In the genomic region with DNA sequence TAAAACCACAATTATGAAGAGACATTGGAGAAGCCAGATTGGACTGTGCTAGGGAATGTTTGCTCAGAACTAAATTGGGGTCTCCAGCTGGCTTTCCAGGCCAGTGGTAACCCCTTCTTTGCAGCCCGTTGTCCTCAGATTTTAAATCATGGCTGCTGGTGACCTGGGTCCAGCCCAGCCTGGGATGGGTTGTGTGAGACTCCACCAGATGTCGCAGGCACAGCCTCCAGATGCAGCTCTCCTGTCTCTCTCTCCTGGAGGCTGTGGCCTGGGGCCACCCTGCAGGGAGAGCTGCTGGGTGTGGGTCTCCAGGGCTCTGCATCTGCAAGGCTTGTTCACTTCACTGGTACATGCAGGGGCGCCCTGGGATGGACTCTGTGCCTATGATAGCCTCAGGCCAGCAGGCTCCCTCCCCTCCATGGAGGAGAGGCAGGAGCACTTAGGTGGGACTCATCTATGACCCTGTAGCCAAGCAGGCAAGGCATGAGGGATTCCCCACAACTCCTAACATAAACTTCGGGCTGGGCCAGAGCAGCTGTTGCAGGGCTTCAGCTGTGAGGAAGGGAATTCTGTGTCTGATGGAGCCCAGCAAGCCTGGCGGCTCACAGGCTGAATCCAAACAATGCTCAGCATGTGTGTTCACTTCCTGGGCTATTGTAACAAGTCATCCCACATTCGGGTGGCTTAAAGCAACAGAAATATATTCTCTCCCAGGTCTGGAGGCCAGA, we compare ENCODE assay signal across 19 cellular contexts.
A peak's percentile ranks its signal among the peaks of the same experiment; 100 is the strongest.
DNase-seq lines count a peak whose midpoint lies in the region; TF ChIP-seq lines count a peak whose summit lies in the region.
"Had no signal": no experiment of that assay in that cellular context is flagged by ENCODE, and none has a peak within 500 bp of the region (broad histone marks: within the 10 kb centered on the region; RNA-seq: fewer than 3 reads in every experiment).

No MANE protein-coding gene starts in this region.

- DNase-seq in AG08396 (ENCODE audit: low spot score) (peak; percentile 58), GM03348 (ENCODE audit: low spot score) (peak; percentile 39), choroid plexus epithelial cell (ENCODE audit: low read depth) (peak; percentile 64), KG1 (lab: John Stamatoyannopoulos, UW) (no peak), NCI-H526 treated with DMSO at 0.1 percent for 48 hours (lab: John Stamatoyannopoulos, UW) (no peak), DMS79 treated with DMSO at 0.1 percent for 48 hours (lab: John Stamatoyannopoulos, UW) (no peak)
- DNase-seq: anterior cingulate cortex; foreskin keratinocyte; NCI-H1105; NCI-H446; OCI-M1; stimulated activated CD4-positive, alpha-beta T cell treated with anti-CD3 and anti-CD28 coated beads, Interleukin-12 subunit alpha, Interleukin-12 subunit beta, amount 100 ng/mL, for 4 hours; stimulated activated naive CD8-positive, alpha-beta T cell treated with anti-CD3 and anti-CD28 coated beads, Interleukin-15, amount 100 ng/mL, for 72 hours; SW 1271; uterus had no signal

- no peak for TF ChIP-seq CTCF in choroid plexus epithelial cell (conservative IDR thresholded peaks at IDR 0.05; ENCODE audit: low read depth, low read length)

- peak overlapping the region; percentile 47 for H3K27ac ChIP-seq in mesodermal cell (ENCODE audit: low read depth, low read length, severe bottlenecking)
- H3K27ac ChIP-seq: C4-2B, foreskin keratinocyte, uterus had no signal

- peaks cover 5% of the 10 kb centered on the region for H3K9me3 ChIP-seq in mesodermal cell (ENCODE audit: control insufficient read depth, low read length)
- H3K9me3 ChIP-seq: uterus had no signal

- no peak overlapping the region for H3K4me3 ChIP-seq in choroid plexus epithelial cell (ENCODE audit: low read depth, low read length)
- no peak overlapping the region for H3K4me3 ChIP-seq in mesodermal cell (ENCODE audit: extremely low read depth, insufficient read depth, low read length, poor library complexity, severe bottlenecking)
- H3K4me3 ChIP-seq: GM12878, K562, uterus had no signal

- 76 to 89% methylated on average over 4 to 5 of the region's 6 CpGs for WGBS in mesodermal cell (ENCODE audit: insufficient coverage in 2 of 2), 2 experiments

- H3K4me1 ChIP-seq in mesodermal cell (ENCODE audit: control insufficient read depth, insufficient read depth, low read length, poor library complexity, severe bottlenecking): peaks cover 47% of the 10 kb centered on the region
- H3K4me1 ChIP-seq: uterus had no signal

- H3K36me3 ChIP-seq in mesodermal cell (ENCODE audit: control insufficient read depth, insufficient read depth, low read length): no peaks in the 10 kb centered on the region
- H3K36me3 ChIP-seq: uterus had no signal

Comparison
In these comparisons a context has a peak if more than half of its experiments do, and no peak if none do; other contexts are left out.
1. DNase-seq: peak in AG08396 (single experiment), GM03348 (single experiment) and choroid plexus epithelial cell (single experiment); none in KG1 (single experiment), NCI-H526 treated with DMSO at 0.1 percent for 48 hours (single experiment) and DMS79 treated with DMSO at 0.1 percent for 48 hours (single experiment).